9 cellular contexts compared by ENCODE assay signal in genomic region chr9:128555180-128555721, GRCh38. TPM values are rescaled to one million over a fixed set of nuclear protein-coding genes. Genes with fewer than 3 reads are reported as not detected.
DNase-seq lines count a peak whose midpoint lies in the region; ATAC-seq and TF ChIP-seq lines count a peak whose summit lies in the region.
"Had no signal": no experiment of that assay in that cellular context is flagged by ENCODE, and none has a peak within 500 bp of the region (broad histone marks: within the 10 kb centered on the region; RNA-seq: fewer than 3 reads in every experiment).

No MANE protein-coding gene starts in this region.

- H4K91ac ChIP-seq in trophoblast cell (ENCODE audit: low read depth, low read length) = no peak overlapping the region

- no peaks in the 10 kb centered on the region for H3K9me3 Mint-ChIP-seq in nephron progenitor cell

- H3K23ac ChIP-seq in trophoblast cell (ENCODE audit: low read length) = no peak overlapping the region

- H3K14ac ChIP-seq in trophoblast cell (ENCODE audit: low read length) = no peak overlapping the region

- H3K4me1 ChIP-seq in ES-I3 (ENCODE audit: insufficient read depth, low read length) (peaks cover 46% of the 10 kb centered on the region), Peyer's patch (peaks cover 0 to 67% (median 26%) of the 10 kb centered on the region in 4 donors), esophagus muscularis mucosa (peaks cover 74 to 86% (median 86%) of the 10 kb centered on the region in 4 donors), trophoblast cell (ENCODE audit: control insufficient read depth in 1 of 2, insufficient read depth in 2 of 2, low read length in 2 of 2) (peaks cover 11 to 19% of the 10 kb centered on the region in 2 experiments)

- H2AFZ ChIP-seq in trophoblast cell (ENCODE audit: insufficient read depth, low read length, poor library complexity) = no peak overlapping the region

- no peak overlapping the region for H3K18ac ChIP-seq in trophoblast cell (ENCODE audit: low read length)

- H2AK5ac ChIP-seq in trophoblast cell (ENCODE audit: low read length) = no peak overlapping the region

- peak overlapping the region in 3 of 4 donors; percentile 14 to 100 (median 96) for H3K27ac ChIP-seq in Peyer's patch
- H3K27ac ChIP-seq in esophagus muscularis mucosa (replicated peaks in 1 of 4) = peak overlapping the region; percentile 98 to 100 (median 99)
- peak overlapping the region; percentile 59 for H3K27ac ChIP-seq in trophoblast cell (ENCODE audit: low read depth, low read length)

- H2BK120ac ChIP-seq in trophoblast cell (ENCODE audit: insufficient read depth, low read length, poor library complexity) = no peak overlapping the region

- no peak overlapping the region for H4K12ac ChIP-seq in trophoblast cell (ENCODE audit: low read depth, low read length)

- no peak for TF ChIP-seq CTCF in Peyer's patch (IDR thresholded peaks at IDR 0.05)
- TF ChIP-seq CTCF in esophagus muscularis mucosa (IDR thresholded peaks at IDR 0.05) = no peak
- no peak for TF ChIP-seq CTCF in nephron progenitor cell (IDR thresholded peaks at IDR 0.05)

- H3K9ac ChIP-seq in ES-I3 (ENCODE audit: low read depth, low read length) (peak overlapping the region; percentile 22; the same call in 1 of the 2 replicates), trophoblast cell (ENCODE audit: low read length) (no peak overlapping the region)

- H3K4me1 Mint-ChIP-seq in nephron progenitor cell = peaks cover 42% of the 10 kb centered on the region

- H4K8ac ChIP-seq in trophoblast cell (ENCODE audit: low read depth, low read length) = no peak overlapping the region

- peaks cover 10% of the 10 kb centered on the region for H3K36me3 Mint-ChIP-seq in nephron progenitor cell (ENCODE audit: low read depth)

- H3K79me1 ChIP-seq in trophoblast cell (ENCODE audit: low read length) = peaks cover 12% of the 10 kb centered on the region

- no peaks in the 10 kb centered on the region for H3K9me3 ChIP-seq in ES-I3 (ENCODE audit: control insufficient read depth, insufficient read depth, low read length)
- H3K9me3 ChIP-seq in Peyer's patch = no peaks in the 10 kb centered on the region
- no peaks in the 10 kb centered on the region for H3K9me3 ChIP-seq in esophagus muscularis mucosa
- H3K9me3 ChIP-seq in trophoblast cell (ENCODE audit: insufficient read depth, low read depth, low read length) = no peaks in the 10 kb centered on the region

- H3K4me3 ChIP-seq in Peyer's patch (no peak overlapping the region), esophagus muscularis mucosa (peak overlapping the region; percentile 77 to 99 (median 96)), trophoblast cell (ENCODE audit: low read depth, low read length) (no peak overlapping the region)

- H3K4me2 ChIP-seq in trophoblast cell (ENCODE audit: low read length) = peak overlapping the region; percentile 43

- H3K36me3 ChIP-seq in ES-I3 (ENCODE audit: insufficient read depth, low read length) = no peaks in the 10 kb centered on the region
- H3K36me3 ChIP-seq in Peyer's patch = no peaks in the 10 kb centered on the region
- no peaks in the 10 kb centered on the region for H3K36me3 ChIP-seq in esophagus muscularis mucosa
- no peaks in the 10 kb centered on the region for H3K36me3 ChIP-seq in trophoblast cell (ENCODE audit: control insufficient read depth in 1 of 2, insufficient read depth in 2 of 2, low read length in 2 of 2)

- TF ChIP-seq EP300 in esophagus muscularis mucosa (IDR thresholded peaks at IDR 0.05) = no peak

- no peak for TF ChIP-seq POLR2A in Peyer's patch (IDR thresholded peaks at IDR 0.05)
- no peak for TF ChIP-seq POLR2A in esophagus muscularis mucosa (IDR thresholded peaks at IDR 0.05; ENCODE audit: low read depth)

- H2BK12ac ChIP-seq in trophoblast cell (ENCODE audit: low read length) = no peak overlapping the region

- 25% methylated on average over 9 of the region's 9 CpGs for WGBS in esophagus muscularis mucosa
- no CpG with 5 or more reads among the region's 9 CpGs for WGBS in trophoblast cell (ENCODE audit: extremely low coverage, insufficient coverage, insufficient read length)

- no peak overlapping the region for H3K4me3 Mint-ChIP-seq in nephron progenitor cell

- H3K27me3 Mint-ChIP-seq in nephron progenitor cell (ENCODE audit: low read depth, poor library complexity) = no peaks in the 10 kb centered on the region

- H3K27ac Mint-ChIP-seq in nephron progenitor cell = no peak overlapping the region

- no peak overlapping the region for H2BK5ac ChIP-seq in trophoblast cell (ENCODE audit: low read depth, low read length, poor library complexity)

- H3K27me3 ChIP-seq in Peyer's patch (no peaks in the 10 kb centered on the region), esophagus muscularis mucosa (no peaks in the 10 kb centered on the region), trophoblast cell (ENCODE audit: insufficient read depth, low read length) (no peaks in the 10 kb centered on the region)

- no peak overlapping the region for H3K4ac ChIP-seq in trophoblast cell (ENCODE audit: low read depth, low read length)

- intact Hi-C loops in esophagus muscularis mucosa (cut with DNase I) = no loop called here

- DNase-seq in Peyer's patch = no peak
- no peak for DNase-seq in esophagus muscularis mucosa (ENCODE audit: extremely low spot score)
- peak; percentile 64 to 88 for DNase-seq in trophoblast cell
- DNase-seq in nephron progenitor cell = no peak
- no peak for DNase-seq in left lobe of liver (ENCODE audit: low spot score)
- DNase-seq in NCI-H1092 treated with DMSO at 0.1 percent for 48 hours (lab: John Stamatoyannopoulos, UW) = no peak
- DNase-seq: KG1 had no signal

- ATAC-seq in left lobe of liver (no peak), HG02623 (IDR thresholded peaks at IDR 0.05; ENCODE audit: unreplicated experiment) (no peak)

- H3K79me2 ChIP-seq in trophoblast cell (ENCODE audit: control insufficient read depth, insufficient read depth, low read length, poor library complexity) = peaks cover 12% of the 10 kb centered on the region

RNA-seq across cellular contexts. Expression of gene SPTAN1, which starts 2.9 kb away (rescaled TPM):
- total RNA-seq in Peyer's patch (100 to 1,000 TPM; 251 to 586 (median 269) TPM), esophagus muscularis mucosa (100 to 1,000 TPM; 204 to 368 (median 348) TPM), left lobe of liver (75.7 TPM)
- 114 and 119 TPM in 2 replicates for polyA plus RNA-seq in trophoblast cell (2013)

RNA-seq across cellular contexts. Expression of gene GLE1, which starts 50.7 kb away (rescaled TPM):
- total RNA-seq in Peyer's patch (10 to 100 TPM; 27.0 to 55.3 (median 28.3) TPM), esophagus muscularis mucosa (10 to 100 TPM; 18.3 to 27.8 (median 20.5) TPM), left lobe of liver (12.3 TPM)
- 13.0 and 13.3 TPM in 2 replicates for polyA plus RNA-seq in trophoblast cell (2013)

Comparison
In these comparisons a context has a peak if more than half of its experiments do, and no peak if none do; other contexts are left out.
1. DNase-seq: peak in trophoblast cell (2 of 2); none in Peyer's patch (0 of 3), esophagus muscularis mucosa (single experiment), nephron progenitor cell (single experiment), left lobe of liver (single experiment) and NCI-H1092 treated with DMSO at 0.1 percent for 48 hours (single experiment).
2. H3K4me3 ChIP-seq: peak in esophagus muscularis mucosa (4 of 4); none in Peyer's patch (0 of 4) and trophoblast cell (single experiment).
3. Peak in every context shown above with its lines, with median percentiles within 50 percentile points of each other: H3K27ac ChIP-seq.